In genomic region chr14:77654001-77654431, GRCh38 we compare ENCODE assay signal across 1 cellular context.
TF ChIP-seq lines count a peak whose summit lies in the region.

No MANE protein-coding gene starts in this region.

TF ChIP-seq in HepG2, 621 proteins besides CTCF, POLR2A, EP300 and RAD21 (continues in another document):
- no peak for TF ChIP-seq RFXAP (CRISPR knock-in tag; IDR thresholded peaks at IDR 0.05; ENCODE audit: borderline replicate concordance)
- 0 out of 2 replicates have a peak, but pooled peaks have one; percentile 26 for TF ChIP-seq NFAT5 (CRISPR knock-in tag; IDR thresholded peaks at IDR 0.05)
- 0 out of 2 replicates have a peak, but pooled peaks have one; percentile 54 for TF ChIP-seq NFKB2 (CRISPR knock-in tag; IDR thresholded peaks at IDR 0.05; ENCODE audit: borderline replicate concordance)
- 0 out of 2 replicates have a peak, but pooled peaks have one; percentile 8 for TF ChIP-seq ZNF646 (CRISPR knock-in tag; IDR thresholded peaks at IDR 0.05)
- 0 out of 4 replicates have a peak, but pooled peaks of 1 of the 2 experiments have one; percentile 5 for TF ChIP-seq HMGXB4 (CRISPR knock-in tag; IDR thresholded peaks at IDR 0.05; ENCODE audit: borderline replicate concordance in 1 of 2, low read depth in 1 of 2)
- TF ChIP-seq IKZF5 (CRISPR knock-in tag; IDR thresholded peaks at IDR 0.05): no peak
- no peak for TF ChIP-seq ZNF407 (CRISPR knock-in tag; IDR thresholded peaks at IDR 0.05; ENCODE audit: not compliant biosample characterization)
- TF ChIP-seq ZNF280B (CRISPR knock-in tag; IDR thresholded peaks at IDR 0.05; ENCODE audit: borderline replicate concordance): no peak
- TF ChIP-seq ZFY (CRISPR knock-in tag; IDR thresholded peaks at IDR 0.05): peak; percentile 40
- no peak for TF ChIP-seq ZNF512B (CRISPR knock-in tag; IDR thresholded peaks at IDR 0.05; ENCODE audit: borderline replicate concordance)
- no peak for TF ChIP-seq ZNF510 (CRISPR knock-in tag; IDR thresholded peaks at IDR 0.05; ENCODE audit: low read depth)
